Comparison of ENCODE assay signal across 16 cellular contexts in the genomic region with DNA sequence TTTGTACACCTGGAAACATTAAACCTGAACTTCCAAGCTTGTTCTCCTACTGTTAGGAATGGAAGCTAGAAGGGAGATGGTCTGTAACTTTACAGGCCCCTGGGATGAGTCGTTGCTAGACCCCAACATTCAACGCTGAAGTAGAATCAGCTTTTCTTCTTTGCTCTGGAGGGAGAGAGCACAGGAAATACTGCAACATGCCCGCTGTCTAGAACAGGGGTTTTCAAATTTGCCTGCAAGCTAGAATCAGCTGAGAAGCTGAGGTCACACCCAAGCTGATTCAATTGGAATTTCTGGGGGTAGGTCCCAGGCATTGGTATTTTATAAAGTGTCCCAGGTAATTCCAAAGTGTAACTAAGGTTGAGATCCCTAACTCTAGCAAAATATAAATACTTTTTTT.
A peak's percentile ranks its signal among the peaks of the same experiment; 100 is the strongest.
DNase-seq lines count a peak whose midpoint lies in the region; ATAC-seq and TF ChIP-seq lines count a peak whose summit lies in the region.
"Had no signal": no experiment of that assay in that cellular context is flagged by ENCODE, and none has a peak within 500 bp of the region (broad histone marks: within the 10 kb centered on the region; RNA-seq: fewer than 3 reads in every experiment).

No MANE protein-coding gene starts in this region.

- peak overlapping the region in 2 of 3 donors; percentile 15 to 65 for H3K27ac Mint-ChIP-seq in CD4-positive, CD25-positive, alpha-beta regulatory T cell
- peak overlapping the region; percentile 8 for H3K27ac Mint-ChIP-seq in T-helper 17 cell
- peak overlapping the region in 8 of 10 donors; percentile 9 to 88 (median 80) for H3K27ac Mint-ChIP-seq in naive thymus-derived CD8-positive, alpha-beta T cell

- H3K9me3 Mint-ChIP-seq in CD4-positive, CD25-positive, alpha-beta regulatory T cell, result peaks cover 0 to 1% (median 0%) of the 10 kb centered on the region in 7 donors
- H3K9me3 Mint-ChIP-seq in naive thymus-derived CD8-positive, alpha-beta T cell, result no peaks in the 10 kb centered on the region
- H3K9me3 Mint-ChIP-seq: CD4-positive, alpha-beta memory T cell; H9 had no signal

- H3K36me3 ChIP-seq in CD4-positive, CD25-positive, alpha-beta regulatory T cell (ENCODE audit: control insufficient read depth, insufficient read depth, low read length), result no peaks in the 10 kb centered on the region
- H3K36me3 ChIP-seq: BLaER1 treated with 17β-estradiol and CSF1 and Interleukin-3, amounts not matched to agents 10 nM and 100 nM had no signal

- H3K4me1 Mint-ChIP-seq in CD4-positive, CD25-positive, alpha-beta regulatory T cell, result peaks cover 6 to 44% (median 15%) of the 10 kb centered on the region in 4 donors
- peaks cover 6% of the 10 kb centered on the region for H3K4me1 Mint-ChIP-seq in T-helper 17 cell
- peaks cover 2 to 22% (median 14%) of the 10 kb centered on the region in 4 donors for H3K4me1 Mint-ChIP-seq in naive thymus-derived CD8-positive, alpha-beta T cell

- no peak overlapping the region for H3K4me3 Mint-ChIP-seq in CD4-positive, CD25-positive, alpha-beta regulatory T cell
- H3K4me3 Mint-ChIP-seq in T-helper 17 cell, result no peak overlapping the region
- H3K4me3 Mint-ChIP-seq in naive thymus-derived CD8-positive, alpha-beta T cell, result peak overlapping the region in 4 of 10 donors; percentile 26 to 47 (median 30)
- H3K4me3 Mint-ChIP-seq: CD4-positive, alpha-beta memory T cell; H9 had no signal

- intact Hi-C loops in right cardiac atrium (cut with DNase I), result no loop called here

- TF ChIP-seq CTCF in foreskin keratinocyte (conservative IDR thresholded peaks at IDR 0.05), result no peak

- 79% methylated on average over 3 of the region's 3 CpGs for WGBS in right cardiac atrium

- POLR2A ChIA-PET in naive thymus-derived CD8-positive, alpha-beta T cell (lab: Charles Lee), result interaction anchor here (1.4 kb wide), 1 partner anchor 10 kb away, joined by 4 read pairs; no protein-coding TSS in a partner anchor

- DNase-seq in CD4-positive, CD25-positive, alpha-beta regulatory T cell, result no peak
- DNase-seq in T-helper 17 cell (no peak), foreskin keratinocyte (peak in 1 of 2 donors; percentile 29), right cardiac atrium (no peak)
- peak in 1 of 10 donors; percentile 24 for DNase-seq in naive thymus-derived CD8-positive, alpha-beta T cell
- no peak for DNase-seq in activated T-cell treated with anti-CD3 and anti-CD28 coated beads, Interleukin-2, amount 50 U/mL, for 48 hours
- DNase-seq: 8988T; CD4-positive, alpha-beta memory T cell; COR-L47; DMS153; DMS79 treated with DMSO at 0.1 percent for 48 hours; EL; GOT3; H9 had no signal

- H3K27ac ChIP-seq in CD4-positive, CD25-positive, alpha-beta regulatory T cell (ENCODE audit: insufficient read depth, low read length, poor library complexity, severe bottlenecking), result no peak overlapping the region
- H3K27ac ChIP-seq in foreskin keratinocyte (no peak overlapping the region), right cardiac atrium (ENCODE audit: low read length) (no peak overlapping the region)
- H3K27ac ChIP-seq: BLaER1 treated with 17β-estradiol and CSF1 and Interleukin-3, amounts not matched to agents 10 nM and 100 nM had no signal

- H3K27me3 Mint-ChIP-seq in CD4-positive, CD25-positive, alpha-beta regulatory T cell, result peaks cover 26% of the 10 kb centered on the region
- H3K27me3 Mint-ChIP-seq in T-helper 17 cell, result no peaks in the 10 kb centered on the region
- H3K27me3 Mint-ChIP-seq in naive thymus-derived CD8-positive, alpha-beta T cell, result peaks cover 0 to 4% (median 0%) of the 10 kb centered on the region in 5 donors

- peaks cover 6% of the 10 kb centered on the region for H3K4me1 ChIP-seq in CD4-positive, CD25-positive, alpha-beta regulatory T cell (ENCODE audit: control insufficient read depth, insufficient read depth, low read length, poor library complexity, severe bottlenecking)
- H3K4me1 ChIP-seq in foreskin keratinocyte, result peaks cover 6% of the 10 kb centered on the region
- H3K4me1 ChIP-seq in right cardiac atrium (ENCODE audit: control insufficient read depth, insufficient read depth, low read length), result peaks cover 4% of the 10 kb centered on the region

- no peak overlapping the region for H3K4me3 ChIP-seq in CD4-positive, CD25-positive, alpha-beta regulatory T cell (ENCODE audit: low read depth, low read length)
- no peak overlapping the region for H3K4me3 ChIP-seq in right cardiac atrium (ENCODE audit: low read length)
- H3K4me3 ChIP-seq: BLaER1 treated with 17β-estradiol and CSF1 and Interleukin-3, amounts not matched to agents 10 nM and 100 nM had no signal

- H3K27me3 ChIP-seq in CD4-positive, CD25-positive, alpha-beta regulatory T cell (ENCODE audit: control insufficient read depth, insufficient read depth, low read length), result no peaks in the 10 kb centered on the region
- no peaks in the 10 kb centered on the region for H3K27me3 ChIP-seq in foreskin keratinocyte
- H3K27me3 ChIP-seq in right cardiac atrium (ENCODE audit: control insufficient read depth, insufficient read depth), result no peaks in the 10 kb centered on the region
- H3K27me3 ChIP-seq: BLaER1 treated with 17β-estradiol and CSF1 and Interleukin-3, amounts not matched to agents 10 nM and 100 nM had no signal

- H3K9me3 ChIP-seq in CD4-positive, CD25-positive, alpha-beta regulatory T cell (ENCODE audit: control insufficient read depth in 2 of 2, low read length in 2 of 2), result no peaks in the 10 kb centered on the region
- H3K9me3 ChIP-seq in T-helper 17 cell (ENCODE audit: control insufficient read depth, low read length, poor library complexity, severe bottlenecking) (no peaks in the 10 kb centered on the region), right cardiac atrium (ENCODE audit: control insufficient read depth, low read length) (no peaks in the 10 kb centered on the region)
- H3K9me3 ChIP-seq: BLaER1 treated with 17β-estradiol and CSF1 and Interleukin-3, amounts not matched to agents 10 nM and 100 nM had no signal

- H3K36me3 Mint-ChIP-seq in CD4-positive, CD25-positive, alpha-beta regulatory T cell, result no peaks in the 10 kb centered on the region
- H3K36me3 Mint-ChIP-seq in T-helper 17 cell (ENCODE audit: low read depth), result no peaks in the 10 kb centered on the region
- H3K36me3 Mint-ChIP-seq in naive thymus-derived CD8-positive, alpha-beta T cell, result no peaks in the 10 kb centered on the region
- H3K36me3 Mint-ChIP-seq: CD4-positive, alpha-beta memory T cell had no signal

- ATAC-seq in CD4-positive, CD25-positive, alpha-beta regulatory T cell (ENCODE audit: low read depth in 2 of 2), result no peak
- ATAC-seq in T-helper 17 cell, result no peak
- ATAC-seq in foreskin keratinocyte, result peak; percentile 15
- ATAC-seq in naive thymus-derived CD8-positive, alpha-beta T cell, result peak; percentile 72 to 77
- no peak for ATAC-seq in right cardiac atrium
- no peak for ATAC-seq in HG03280 (IDR thresholded peaks at IDR 0.05; ENCODE audit: unreplicated experiment)

Comparison
In these comparisons a context has a peak if more than half of its experiments do, and no peak if none do; other contexts are left out.
1. ATAC-seq: peak in foreskin keratinocyte (single experiment) and naive thymus-derived CD8-positive, alpha-beta T cell (2 of 2); none in CD4-positive, CD25-positive, alpha-beta regulatory T cell (0 of 2), T-helper 17 cell (single experiment), right cardiac atrium (0 of 2) and HG03280 (single experiment).
2. H3K27ac Mint-ChIP-seq: peak in every context shown above with its lines; median percentile 80 in naive thymus-derived CD8-positive, alpha-beta T cell; 40 in CD4-positive, CD25-positive, alpha-beta regulatory T cell; 8 in T-helper 17 cell.